In the genomic region with DNA sequence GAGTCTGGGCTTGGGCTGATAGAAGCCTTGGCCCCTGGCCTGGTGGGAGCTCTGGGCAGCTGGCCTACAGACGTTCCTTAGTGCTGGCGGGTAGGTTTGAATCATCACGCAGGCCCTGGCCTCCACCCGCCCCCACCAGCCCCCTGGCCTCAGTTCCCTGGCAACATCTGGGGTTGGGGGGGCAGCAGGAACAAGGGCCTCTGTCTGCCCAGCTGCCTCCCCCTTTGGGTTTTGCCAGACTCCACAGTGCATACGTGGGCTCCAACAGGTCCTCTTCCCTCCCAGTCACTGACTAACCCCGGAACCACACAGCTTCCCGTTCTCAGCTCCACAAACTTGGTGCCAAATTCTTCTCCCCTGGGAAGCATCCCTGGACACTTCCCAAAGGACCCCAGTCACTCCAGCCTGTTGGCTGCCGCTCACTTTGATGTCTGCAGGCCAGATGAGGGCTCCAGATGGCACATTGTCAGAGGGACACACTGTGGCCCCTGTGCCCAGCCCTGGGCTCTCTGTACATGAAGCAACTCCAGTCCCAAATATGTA, we compare ENCODE assay signal across 1 cellular context.
TF ChIP-seq lines count a peak whose summit lies in the region.

No MANE protein-coding gene starts in this region.

TF ChIP-seq in WTC11, 78 proteins besides CTCF, POLR2A, EP300 and RAD21 (continued from another document):
- TF ChIP-seq, protein P1, sequence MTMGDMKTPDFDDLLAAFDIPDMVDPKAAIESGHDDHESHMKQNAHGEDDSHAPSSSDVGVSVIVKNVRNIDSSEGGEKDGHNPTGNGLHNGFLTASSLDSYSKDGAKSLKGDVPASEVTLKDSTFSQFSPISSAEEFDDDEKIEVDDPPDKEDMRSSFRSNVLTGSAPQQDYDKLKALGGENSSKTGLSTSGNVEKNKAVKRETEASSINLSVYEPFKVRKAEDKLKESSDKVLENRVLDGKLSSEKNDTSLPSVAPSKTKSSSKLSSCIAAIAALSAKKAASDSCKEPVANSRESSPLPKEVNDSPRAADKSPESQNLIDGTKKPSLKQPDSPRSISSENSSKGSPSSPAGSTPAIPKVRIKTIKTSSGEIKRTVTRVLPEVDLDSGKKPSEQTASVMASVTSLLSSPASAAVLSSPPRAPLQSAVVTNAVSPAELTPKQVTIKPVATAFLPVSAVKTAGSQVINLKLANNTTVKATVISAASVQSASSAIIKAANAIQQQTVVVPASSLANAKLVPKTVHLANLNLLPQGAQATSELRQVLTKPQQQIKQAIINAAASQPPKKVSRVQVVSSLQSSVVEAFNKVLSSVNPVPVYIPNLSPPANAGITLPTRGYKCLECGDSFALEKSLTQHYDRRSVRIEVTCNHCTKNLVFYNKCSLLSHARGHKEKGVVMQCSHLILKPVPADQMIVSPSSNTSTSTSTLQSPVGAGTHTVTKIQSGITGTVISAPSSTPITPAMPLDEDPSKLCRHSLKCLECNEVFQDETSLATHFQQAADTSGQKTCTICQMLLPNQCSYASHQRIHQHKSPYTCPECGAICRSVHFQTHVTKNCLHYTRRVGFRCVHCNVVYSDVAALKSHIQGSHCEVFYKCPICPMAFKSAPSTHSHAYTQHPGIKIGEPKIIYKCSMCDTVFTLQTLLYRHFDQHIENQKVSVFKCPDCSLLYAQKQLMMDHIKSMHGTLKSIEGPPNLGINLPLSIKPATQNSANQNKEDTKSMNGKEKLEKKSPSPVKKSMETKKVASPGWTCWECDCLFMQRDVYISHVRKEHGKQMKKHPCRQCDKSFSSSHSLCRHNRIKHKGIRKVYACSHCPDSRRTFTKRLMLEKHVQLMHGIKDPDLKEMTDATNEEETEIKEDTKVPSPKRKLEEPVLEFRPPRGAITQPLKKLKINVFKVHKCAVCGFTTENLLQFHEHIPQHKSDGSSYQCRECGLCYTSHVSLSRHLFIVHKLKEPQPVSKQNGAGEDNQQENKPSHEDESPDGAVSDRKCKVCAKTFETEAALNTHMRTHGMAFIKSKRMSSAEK (CRISPR knock-in tag; IDR thresholded peaks at IDR 0.05; ENCODE audit: borderline replicate concordance), result no peak
- TF ChIP-seq ZNF671 (CRISPR knock-in tag; IDR thresholded peaks at IDR 0.05), result no peak
